Comparison of ENCODE assay signal across 13 cellular contexts in genomic region chr7:94061316-94061715, GRCh38.
"Had no signal": no experiment of that assay in that cellular context is flagged by ENCODE, and none has a peak within 500 bp of the region (broad histone marks: within the 10 kb centered on the region; RNA-seq: fewer than 3 reads in every experiment).

No MANE protein-coding gene starts in this region.

- H3K36me3 ChIP-seq: adrenal gland, cardiac muscle cell, neutrophil, transverse colon, WERI-Rb-1 had no signal

- ATAC-seq: left lobe of liver; mucosa of descending colon; naive thymus-derived CD8-positive, alpha-beta T cell had no signal

- H3K27me3 ChIP-seq: adrenal gland, cardiac muscle cell, transverse colon had no signal

- H3K4me1 ChIP-seq: adrenal gland, transverse colon had no signal

- H3K9me3 ChIP-seq: adrenal gland, mucosa of descending colon, neutrophil, transverse colon had no signal

- H3K27ac ChIP-seq: adrenal gland, cardiac muscle cell, neutrophil, transverse colon, WERI-Rb-1 had no signal

- DNase-seq: activated CD4-positive, alpha-beta memory T cell treated with anti-CD3 and anti-CD28 coated beads for 36 hours; activated effector memory CD4-positive, alpha-beta T cell treated with anti-CD3 and anti-CD28 coated beads, Interleukin-2, amount 50 U/mL, for 16 hours; activated T-cell treated with anti-CD3 and anti-CD28 coated beads, Interleukin-2, amount 50 U/mL, for 4 hours; adrenal gland; mucosa of descending colon; naive thymus-derived CD8-positive, alpha-beta T cell; stimulated activated CD4-positive, alpha-beta T cell treated with anti-CD3 and anti-CD28 coated beads, Interleukin-2, amount 100 ng/mL, for 48 hours; stimulated activated naive CD8-positive, alpha-beta T cell treated with anti-CD3 and anti-CD28 coated beads, Interleukin-15, Interleukin-2, amounts not matched to agents 100 U/mL and 50 U/mL, for 24 hours; transverse colon; WERI-Rb-1 had no signal

- H3K4me3 ChIP-seq: adrenal gland, cardiac muscle cell, mucosa of descending colon, transverse colon had no signal
